Comparison of ENCODE assay signal across 20 cellular contexts in the genomic region with DNA sequence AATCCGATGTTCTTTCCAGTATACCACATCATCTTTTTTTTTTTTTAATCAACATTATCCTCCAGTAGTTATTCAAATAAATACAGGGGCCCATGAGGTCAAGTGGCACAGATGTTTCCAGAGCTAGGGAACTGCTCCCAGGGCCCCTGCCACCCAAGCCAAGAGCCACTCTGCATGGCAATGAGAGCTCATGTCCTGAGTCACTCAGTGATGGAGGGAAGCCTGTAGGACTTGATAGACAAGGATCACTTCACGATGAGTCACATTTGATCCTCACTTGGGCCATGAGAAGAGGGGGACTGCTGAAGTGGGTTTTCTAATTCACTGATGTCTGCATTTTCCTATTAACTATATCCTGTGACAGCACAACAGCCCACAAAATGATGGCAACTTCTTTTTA.
DNase-seq lines count a peak whose midpoint lies in the region; ATAC-seq and TF ChIP-seq lines count a peak whose summit lies in the region.
"Had no signal": no experiment of that assay in that cellular context is flagged by ENCODE, and none has a peak within 500 bp of the region (broad histone marks: within the 10 kb centered on the region; RNA-seq: fewer than 3 reads in every experiment).

No MANE protein-coding gene starts in this region.

- CTCF ChIA-PET in HCT116 (lab: Charles Lee) = no interaction called here
- CTCF ChIA-PET in RWPE1 (lab: Yijun Ruan, JAX) = interaction anchor here (0.7 kb wide), 1 partner anchor 115 kb away, joined by 3 read pairs; no protein-coding TSS in a partner anchor

- no peak for DNase-seq in HCT116 (ENCODE audit: low read depth, low spot score)
- DNase-seq in RWPE1 (ENCODE audit: low spot score) = peak; percentile 41
- DNase-seq in psoas muscle = no peak
- DNase-seq in COLO668 (lab: John Stamatoyannopoulos, UW; ENCODE audit: unreplicated experiment) = no peak
- no peak for DNase-seq in naive thymus-derived CD8-positive, alpha-beta T cell
- DNase-seq in NCI-H226 = no peak
- DNase-seq in stimulated activated naive CD4-positive, alpha-beta T cell treated with Interleukin-2 at 50 U/mL for 16 hours (lab: John Stamatoyannopoulos, UW) = no peak
- DNase-seq: CD4-positive, alpha-beta memory T cell; DMS79; MM.1S; NCI-H1092; NCI-H146; NCI-H2081; NCI-H2171 treated with DMSO at 0.1 percent for 48 hours; NCI-H748 treated with DMSO at 0.1 percent for 48 hours; NK-92 treated with Interleukin-12 subunit alpha and Interleukin-12 subunit beta, amount 100 ng/mL, for 24 hours; SHP77 treated with DMSO at 0.1 percent for 48 hours; SK-N-SH had no signal

- RAD21 ChIA-PET in HCT116 (lab: Charles Lee; ENCODE audit: low non-redundant PET in 1 of 2, low total read pairs in 2 of 2, uncharacterized antibody in 2 of 2, unreplicated experiment in 2 of 2) = no interaction called here

- H3K9me3 Mint-ChIP-seq in naive thymus-derived CD8-positive, alpha-beta T cell = peaks cover 0 to 6% (median 1%) of the 10 kb centered on the region in 9 donors

- H4K20me1 ChIP-seq in HCT116 (ENCODE audit: insufficient read depth) = no peaks in the 10 kb centered on the region
- H4K20me1 ChIP-seq: BLaER1 had no signal

- POLR2A ChIA-PET in HCT116 (lab: Charles Lee) = no interaction called here
- POLR2A ChIA-PET in RWPE1 (lab: Yijun Ruan, JAX; ENCODE audit: low non-redundant PET) = no interaction called here
- POLR2A ChIA-PET in naive thymus-derived CD8-positive, alpha-beta T cell (lab: Charles Lee) = no interaction called here

- H3K4me2 ChIP-seq in HCT116 (ENCODE audit: low read length) = no peak overlapping the region
- H3K4me2 ChIP-seq: BLaER1, SK-N-SH had no signal

- no peak overlapping the region for H2AFZ ChIP-seq in HCT116 (ENCODE audit: low read depth, low read length, poor library complexity, severe bottlenecking)

- no peak for TF ChIP-seq RAD21 in HCT116 (IDR thresholded peaks at IDR 0.05; ENCODE audit: low read depth)

- H3K27ac Mint-ChIP-seq in naive thymus-derived CD8-positive, alpha-beta T cell = no peak overlapping the region
- H3K27ac Mint-ChIP-seq: CD4-positive, alpha-beta memory T cell had no signal

- no peak overlapping the region for H3K9ac ChIP-seq in HCT116 (ENCODE audit: low read length)
- H3K9ac ChIP-seq: BLaER1, SK-N-SH had no signal

- H3K27me3 ChIP-seq in HCT116 (ENCODE audit: insufficient read depth, low read length) = no peaks in the 10 kb centered on the region
- H3K27me3 ChIP-seq in psoas muscle (ENCODE audit: insufficient read depth in 3 of 3, low read length in 2 of 3) = no peaks in the 10 kb centered on the region
- H3K27me3 ChIP-seq: BLaER1 had no signal

- H3K4me1 Mint-ChIP-seq in naive thymus-derived CD8-positive, alpha-beta T cell = no peaks in the 10 kb centered on the region
- H3K4me1 Mint-ChIP-seq: CD4-positive, alpha-beta memory T cell had no signal

- peaks cover 0 to 4% (median 3%) of the 10 kb centered on the region in 5 donors for H3K27me3 Mint-ChIP-seq in naive thymus-derived CD8-positive, alpha-beta T cell

- no peak overlapping the region for H3K4me3 Mint-ChIP-seq in naive thymus-derived CD8-positive, alpha-beta T cell
- H3K4me3 Mint-ChIP-seq: CD4-positive, alpha-beta memory T cell had no signal

- H3K36me3 ChIP-seq in HCT116 (ENCODE audit: control insufficient read depth in 1 of 2, insufficient read depth in 2 of 2, low read length in 2 of 2) (no peaks in the 10 kb centered on the region), psoas muscle (ENCODE audit: insufficient read depth in 1 of 2, low read depth in 1 of 2) (no peaks in the 10 kb centered on the region)
- H3K36me3 ChIP-seq: BLaER1 had no signal

- intact Hi-C loops in HCT116 (cut with micrococcal nuclease) (no loop called here), psoas muscle (cut with DNase I) (loop anchor here (5.0 kb wide), 1 partner anchor 151 kb away; no protein-coding TSS in a partner anchor)

- H3K4me1 ChIP-seq in HCT116 (ENCODE audit: control insufficient read depth in 1 of 2, insufficient read depth in 2 of 2, low read length in 2 of 2) (peaks cover 6 to 19% of the 10 kb centered on the region in 2 experiments; a peak in 1 of 4 replicates), psoas muscle (peaks cover 36% of the 10 kb centered on the region)
- H3K4me1 ChIP-seq: BLaER1 had no signal

- no peaks in the 10 kb centered on the region for H3K9me2 ChIP-seq in HCT116 (ENCODE audit: insufficient read depth)
- H3K9me2 ChIP-seq: SK-N-SH had no signal

- no peak overlapping the region for H3K4me3 ChIP-seq in HCT116 (replicated peaks in 1 of 2; ENCODE audit: low read depth in 1 of 2, low read length in 2 of 2)
- H3K4me3 ChIP-seq in psoas muscle = no peak overlapping the region
- H3K4me3 ChIP-seq: BLaER1 had no signal

- H3K36me3 Mint-ChIP-seq in naive thymus-derived CD8-positive, alpha-beta T cell = no peaks in the 10 kb centered on the region
- H3K36me3 Mint-ChIP-seq: CD4-positive, alpha-beta memory T cell had no signal

- ATAC-seq in HCT116 (no peak), esophagus mucosa (peak; percentile 75), psoas muscle (peak; percentile 53 to 84 (median 76))
- ATAC-seq in naive thymus-derived CD8-positive, alpha-beta T cell = no peak

- TF ChIP-seq POLR2A in HCT116 (IDR thresholded peaks at IDR 0.05; ENCODE audit: borderline replicate concordance, extremely low read depth, insufficient read depth, insufficient read length) = no peak

- H3K27ac ChIP-seq in HCT116 (ENCODE audit: low read depth, low read length) (no peak overlapping the region), RWPE1 (no peak overlapping the region), psoas muscle (peak overlapping the region; percentile 76)
- H3K27ac ChIP-seq: BLaER1 had no signal

- BruUV-seq in HCT116 (replicated peaks; lab: Mats Ljungman, UMichigan) = no TSS peak

- 56 to 91% (median 64%) methylated on average over 2 of the region's 2 CpGs for WGBS in psoas muscle, 3 donors

- H3K9me3 ChIP-seq in HCT116 (ENCODE audit: control insufficient read depth in 1 of 2, insufficient read depth in 1 of 2, low read depth in 1 of 2, low read length in 2 of 2) = no peaks in the 10 kb centered on the region
- no peaks in the 10 kb centered on the region for H3K9me3 ChIP-seq in psoas muscle
- H3K9me3 ChIP-seq: SK-N-SH had no signal

- no peaks in the 10 kb centered on the region for H3K79me2 ChIP-seq in HCT116 (ENCODE audit: insufficient read depth, low read length)

- TF ChIP-seq CTCF in HCT116 (IDR thresholded peaks at IDR 0.05 in 2 of 3, conservative IDR thresholded peaks at IDR 0.05 in 1 of 3; ENCODE audit: borderline replicate concordance in 1 of 3, insufficient read depth in 1 of 3, low read depth in 2 of 3, low read length in 2 of 3) = no peak
- TF ChIP-seq CTCF in RWPE1 (conservative IDR thresholded peaks at IDR 0.05; ENCODE audit: low read depth) = no peak
- no peak for TF ChIP-seq CTCF in psoas muscle (IDR thresholded peaks at IDR 0.05)

TF ChIP-seq in HCT116, 20 proteins besides CTCF, POLR2A, EP300 and RAD21:
- TF ChIP-seq CEBPB (IDR thresholded peaks at IDR 0.05; ENCODE audit: low read depth) = no peak
- peak; percentile 28; the same call in 1 of the 2 replicates for TF ChIP-seq FOSL1 (IDR thresholded peaks at IDR 0.05; ENCODE audit: low read depth)
- TF ChIP-seq SRF (IDR thresholded peaks at IDR 0.05; ENCODE audit: low read depth) = no peak
- no peak for TF ChIP-seq ZFX (IDR thresholded peaks at IDR 0.05)
- no peak for TF ChIP-seq ELF1 (IDR thresholded peaks at IDR 0.05; ENCODE audit: borderline replicate concordance, low read depth)
- TF ChIP-seq TCF7L2 (IDR thresholded peaks at IDR 0.05; ENCODE audit: borderline replicate concordance, extremely low read depth, insufficient read depth, insufficient read length) = no peak
TF ChIP-seq in HCT116: peak in this region for 1.

Comparison
In these comparisons a context has a peak if more than half of its experiments do, and no peak if none do; other contexts are left out.
1. ATAC-seq: peak in esophagus mucosa (single experiment) and psoas muscle (4 of 4); none in HCT116 (single experiment) and naive thymus-derived CD8-positive, alpha-beta T cell (0 of 2).